ENCODE assay signal across 10 cellular contexts in the genomic region with DNA sequence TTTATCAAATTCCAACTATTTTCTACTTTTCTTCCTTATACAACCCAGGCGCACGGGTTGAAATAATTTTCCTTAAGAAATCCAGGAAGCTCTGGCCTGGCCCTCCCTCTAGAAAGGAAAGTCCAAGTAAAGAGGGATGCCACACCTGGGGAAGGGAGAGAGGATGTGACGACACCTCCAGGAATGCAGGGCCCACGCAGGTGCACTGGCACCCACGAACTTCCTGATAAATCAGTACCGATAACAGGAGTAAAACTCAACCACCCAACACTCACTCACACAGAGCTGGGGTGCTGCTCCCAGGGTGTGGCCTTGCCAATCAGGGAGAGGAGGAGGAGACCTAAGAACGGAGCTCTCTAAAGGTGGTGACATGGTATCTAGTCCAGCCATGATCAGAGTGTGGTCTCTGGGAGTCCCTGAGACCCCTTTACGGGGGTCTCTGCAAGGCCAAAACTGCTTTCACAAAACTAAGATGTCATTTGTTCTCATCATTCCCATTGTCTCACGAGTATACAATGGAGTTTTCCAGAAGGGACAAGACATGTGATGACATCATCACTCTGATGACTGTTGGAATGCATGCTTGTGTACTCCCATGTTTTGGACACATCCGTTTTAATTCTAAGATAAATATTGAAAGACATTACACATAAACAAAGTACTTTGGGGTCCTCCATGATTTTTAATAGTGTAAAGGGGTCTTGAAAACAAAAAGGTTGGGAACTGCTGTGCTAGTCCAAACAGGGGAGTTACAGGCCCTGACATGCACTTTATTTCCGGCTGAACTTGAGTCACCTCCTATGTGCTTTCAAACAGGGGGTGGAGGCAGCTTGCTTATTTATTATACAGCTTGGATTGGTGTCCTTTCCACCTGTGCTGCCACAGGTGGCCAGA. TPM values are rescaled to one million over a fixed set of nuclear protein-coding genes. Genes with fewer than 3 reads are reported as not detected.
DNase-seq lines count a peak whose midpoint lies in the region; ATAC-seq and TF ChIP-seq lines count a peak whose summit lies in the region.
"Had no signal": no experiment of that assay in that cellular context is flagged by ENCODE, and none has a peak within 500 bp of the region (broad histone marks: within the 10 kb centered on the region; RNA-seq: fewer than 3 reads in every experiment).

No MANE protein-coding gene starts in this region.

- no peak for ATAC-seq in HG02973 (IDR thresholded peaks at IDR 0.05; ENCODE audit: unreplicated experiment)
- ATAC-seq: activated naive CD8-positive, alpha-beta T cell treated with anti-CD3 and anti-CD28 coated beads, Interleukin-2, amount 50 U/mL, for 24 hours had no signal

- DNase-seq in Caco-2 (peak; percentile 68 to 92), NCI-H226 (peak; percentile 82), esophagus muscularis mucosa (ENCODE audit: extremely low spot score) (peak; percentile 74), neural progenitor cell (ENCODE audit: low spot score) (no peak), NAMALWA (ENCODE audit: low spot score) (no peak), NCI-H2227 treated with DMSO at 0.1 percent for 48 hours (lab: John Stamatoyannopoulos, UW) (no peak), activated gamma-delta T cell (lab: John Stamatoyannopoulos, UW) (no peak)
- DNase-seq: activated naive CD8-positive, alpha-beta T cell treated with anti-CD3 and anti-CD28 coated beads, Interleukin-2, amount 50 U/mL, for 24 hours; stimulated activated CD4-positive, alpha-beta T cell treated with anti-CD3 and anti-CD28 coated beads, Interleukin-4, amount 100 ng/mL, for 4 hours had no signal

- H3K4me2 ChIP-seq in neural progenitor cell = no peak overlapping the region

- CTCF ChIA-PET in Caco-2 (lab: Charles Lee) = interaction anchor here (1.0 to 6.8 kb wide), 18 partner anchors 10 to 103 kb away, joined by 3 to 53 read pairs (median 7); partner anchors contain the start of gene BCAS4

- TF ChIP-seq CTCF in Caco-2 (IDR thresholded peaks at IDR 0.05; ENCODE audit: insufficient read depth in 1 of 2, low read depth in 1 of 2, low read length in 1 of 2, severe bottlenecking in 1 of 2, unreplicated experiment in 1 of 2) (no peak), esophagus muscularis mucosa (IDR thresholded peaks at IDR 0.05) (no peak), neural progenitor cell (IDR thresholded peaks at IDR 0.05) (no peak)

- H3K27me3 Mint-ChIP-seq in Caco-2 (ENCODE audit: insufficient read depth, unreplicated experiment) (no peaks in the 10 kb centered on the region), neural progenitor cell (ENCODE audit: insufficient read depth, low read depth) (no peaks in the 10 kb centered on the region)
- H3K27me3 Mint-ChIP-seq: activated naive CD8-positive, alpha-beta T cell treated with anti-CD3 and anti-CD28 coated beads, Interleukin-2, amount 50 U/mL, for 24 hours had no signal

- no peak overlapping the region for H3K9ac ChIP-seq in neural progenitor cell

- BruUV-seq in Caco-2 (replicated peaks; lab: Mats Ljungman, UMichigan) = no TSS peak

- POLR2A ChIA-PET in Caco-2 (lab: Charles Lee) = interaction anchor here (1.0 to 5.3 kb wide), 7 partner anchors 10 to 62 kb away, joined by 3 to 36 read pairs (median 7); no protein-coding TSS in a partner anchor

- peaks cover 25% of the 10 kb centered on the region for H3K4me1 Mint-ChIP-seq in Caco-2 (ENCODE audit: low read depth, unreplicated experiment)
- H3K4me1 Mint-ChIP-seq in neural progenitor cell = peaks cover 39% of the 10 kb centered on the region

- H3K36me3 Mint-ChIP-seq in Caco-2 (ENCODE audit: insufficient read depth, unreplicated experiment) (peaks cover 44% of the 10 kb centered on the region), neural progenitor cell (no peaks in the 10 kb centered on the region)

- intact Hi-C loops in Caco-2 (cut with micrococcal nuclease; ENCODE audit: unreplicated experiment) = no loop called here
- intact Hi-C loops in esophagus muscularis mucosa (cut with DNase I) = no loop called here

- H3K27ac Mint-ChIP-seq in Caco-2 (ENCODE audit: unreplicated experiment) = peak overlapping the region; percentile 96
- H3K27ac Mint-ChIP-seq in neural progenitor cell = no peak overlapping the region
- H3K27ac Mint-ChIP-seq: activated naive CD8-positive, alpha-beta T cell treated with anti-CD3 and anti-CD28 coated beads, Interleukin-2, amount 50 U/mL, for 24 hours had no signal

- H3K4me3 ChIP-seq in Caco-2 (ENCODE audit: low read depth, low read length) (no peak overlapping the region), esophagus muscularis mucosa (no peak overlapping the region), neural progenitor cell (no peak overlapping the region)

- peaks cover 52% of the 10 kb centered on the region for H3F3A ChIP-seq in neural progenitor cell (ENCODE audit: low read depth)

- H3K4me1 ChIP-seq in Caco-2 = peaks cover 64% of the 10 kb centered on the region
- H3K4me1 ChIP-seq in esophagus muscularis mucosa = peaks cover 33 to 39% (median 36%) of the 10 kb centered on the region in 4 donors
- peaks cover 39% of the 10 kb centered on the region for H3K4me1 ChIP-seq in neural progenitor cell

- peaks cover 26% of the 10 kb centered on the region for H4K20me1 ChIP-seq in neural progenitor cell (ENCODE audit: low read depth)

- H3K9me3 Mint-ChIP-seq in Caco-2 (ENCODE audit: unreplicated experiment) = no peaks in the 10 kb centered on the region
- H3K9me3 Mint-ChIP-seq in neural progenitor cell = no peaks in the 10 kb centered on the region
- H3K9me3 Mint-ChIP-seq: activated naive CD8-positive, alpha-beta T cell treated with anti-CD3 and anti-CD28 coated beads, Interleukin-2, amount 50 U/mL, for 24 hours had no signal

- TF ChIP-seq EP300 in esophagus muscularis mucosa (IDR thresholded peaks at IDR 0.05) = no peak

- peak overlapping the region; percentile 88 for H3K4me3 Mint-ChIP-seq in Caco-2 (ENCODE audit: unreplicated experiment)
- peak overlapping the region; percentile 93 for H3K4me3 Mint-ChIP-seq in neural progenitor cell

- H3K36me3 ChIP-seq in Caco-2 (ENCODE audit: control insufficient read depth, insufficient read depth, low read length) (no peaks in the 10 kb centered on the region), esophagus muscularis mucosa (no peaks in the 10 kb centered on the region), neural progenitor cell (no peaks in the 10 kb centered on the region)

- no peaks in the 10 kb centered on the region for H3K27me3 ChIP-seq in Caco-2 (replicated peaks; ENCODE audit: control insufficient read depth, insufficient read depth, low read length)
- no peaks in the 10 kb centered on the region for H3K27me3 ChIP-seq in esophagus muscularis mucosa
- no peaks in the 10 kb centered on the region for H3K27me3 ChIP-seq in neural progenitor cell

- TF ChIP-seq POLR2A in esophagus muscularis mucosa (IDR thresholded peaks at IDR 0.05; ENCODE audit: low read depth) = no peak

- peaks cover 28% of the 10 kb centered on the region for H3K79me2 ChIP-seq in neural progenitor cell (ENCODE audit: low read depth)

- H2AFZ ChIP-seq in neural progenitor cell (replicated peaks) = no peak overlapping the region

- H3K27ac ChIP-seq in esophagus muscularis mucosa (replicated peaks in 1 of 4) (no peak overlapping the region), neural progenitor cell (no peak overlapping the region)

- WGBS in esophagus muscularis mucosa = 91% methylated on average over 11 of the region's 11 CpGs

- H3K9me3 ChIP-seq in Caco-2 (no peaks in the 10 kb centered on the region), esophagus muscularis mucosa (no peaks in the 10 kb centered on the region), neural progenitor cell (ENCODE audit: low read depth) (no peaks in the 10 kb centered on the region)

RNA-seq across cellular contexts. Expression of gene PARD6B, which starts 2.2 kb away (rescaled TPM):
- 153 and 156 TPM in 2 replicates for total RNA-seq in Caco-2 (2022)
- total RNA-seq in esophagus muscularis mucosa = 1 to 10 TPM in 3 of 4 donors, under 1 TPM in 1; 0.99 to 4.2 (median 2.8) TPM
- 31.0 and 45.7 TPM in 2 replicates for total RNA-seq in neural progenitor cell (ENCODE audit: low replicate concordance)

RNA-seq across cellular contexts. Expression of gene RIPOR3, which starts 37.9 kb away (rescaled TPM):
- 0.18 and 0.67 TPM in 2 replicates for total RNA-seq in Caco-2 (2022)
- total RNA-seq in esophagus muscularis mucosa = 10 to 100 TPM in 3 of 4 donors, 1 to 10 TPM in 1; 6.1 to 25.7 (median 15.3) TPM
- total RNA-seq in neural progenitor cell (ENCODE audit: low replicate concordance) = 1.2 and 3.7 TPM in 2 replicates

Comparison
In these comparisons a context has a peak if more than half of its experiments do, and no peak if none do; other contexts are left out.
1. DNase-seq: peak in Caco-2 (2 of 2), NCI-H226 (single experiment) and esophagus muscularis mucosa (single experiment); none in neural progenitor cell (single experiment), NAMALWA (single experiment), NCI-H2227 treated with DMSO at 0.1 percent for 48 hours (single experiment) and activated gamma-delta T cell (single experiment).